10 cellular contexts compared by ENCODE assay signal in genomic region chr19:49921871-49922755, GRCh38. TPM values are rescaled to one million over a fixed set of nuclear protein-coding genes. Genes with fewer than 3 reads are reported as not detected.
A peak's percentile ranks its signal among the peaks of the same experiment; 100 is the strongest.
DNase-seq lines count a peak whose midpoint lies in the region; ATAC-seq and TF ChIP-seq lines count a peak whose summit lies in the region.
"Had no signal": no experiment of that assay in that cellular context is flagged by ENCODE, and none has a peak within 500 bp of the region (broad histone marks: within the 10 kb centered on the region; RNA-seq: fewer than 3 reads in every experiment).

No MANE protein-coding gene starts in this region.

- no peak for TF ChIP-seq CTCF in BJ (IDR thresholded peaks at IDR 0.05; ENCODE audit: insufficient read depth, low read depth, low read length)

- CTCF ChIA-PET in BJ (lab: Yijun Ruan, JAX) = interaction anchor here (1.5 kb wide), 1 partner anchor 11 kb away, joined by 8 read pairs; no protein-coding TSS in a partner anchor

- peaks cover 18% of the 10 kb centered on the region for H3K36me3 Mint-ChIP-seq in memory B cell

- H3K27ac Mint-ChIP-seq in memory B cell = peak overlapping the region; percentile 85

- H3K9me3 Mint-ChIP-seq in memory B cell = no peaks in the 10 kb centered on the region

- no peak overlapping the region for H3K4me3 ChIP-seq in BJ (ENCODE audit: low read depth, low read length)

- no peak overlapping the region for H3K4me3 Mint-ChIP-seq in memory B cell

- H3K4me1 Mint-ChIP-seq in memory B cell = peaks cover 30% of the 10 kb centered on the region

- POLR2A ChIA-PET in BJ (lab: Charles Lee) = no interaction called here

- H3K27me3 ChIP-seq in BJ (ENCODE audit: control insufficient read depth, insufficient read depth, low read length) = no peaks in the 10 kb centered on the region

- DNase-seq in BJ (ENCODE audit: low read depth) (peak; percentile 34), HS-5 (ENCODE audit: low read depth) (peak; percentile 43), amniotic stem cell (lab: John Stamatoyannopoulos, UW) (peak; percentile 3), memory B cell (ENCODE audit: low spot score in 2 of 2) (no peak), 8988T (no peak), DMS153 treated with DMSO at 0.1 percent for 48 hours (lab: John Stamatoyannopoulos, UW; ENCODE audit: unreplicated experiment) (no peak)
- DNase-seq in effector CD8-positive, alpha-beta T cell (lab: John Stamatoyannopoulos, UW) = no peak
- DNase-seq: NCI-H748 treated with DMSO at 0.1 percent for 48 hours; stimulated activated CD4-positive, alpha-beta T cell treated with anti-CD3 and anti-CD28 coated beads, Interleukin-4, amount 100 ng/mL, for 4 hours had no signal

- ATAC-seq in memory B cell (ENCODE audit: low read depth) (no peak), GM21717 (IDR thresholded peaks at IDR 0.05; ENCODE audit: unreplicated experiment) (no peak)

- H3K36me3 ChIP-seq in BJ (ENCODE audit: control insufficient read depth, insufficient read depth, low read length) = peaks cover 18% of the 10 kb centered on the region

- no peaks in the 10 kb centered on the region for H3K27me3 Mint-ChIP-seq in memory B cell

RNA-seq across cellular contexts. Expression of gene ATF5, which starts 6.9 kb away (rescaled TPM):
- 6.9 and 7.9 TPM in 2 replicates for polyA plus RNA-seq in BJ (2011; rRNA removed)
- polyA minus RNA-seq in BJ (2011; rRNA and poly(A)+ RNA removed) = 2.7 and 4.0 TPM in 2 replicates

RNA-seq across cellular contexts. Expression of gene NUP62, which starts 7.2 kb away (rescaled TPM):
- polyA plus RNA-seq in BJ (2011; rRNA removed) = 11.9 and 15.1 TPM in 2 replicates
- polyA minus RNA-seq in BJ (2011; rRNA and poly(A)+ RNA removed) = 11.8 and 12.3 TPM in 2 replicates

RNA-seq across cellular contexts. Expression of gene IL4I1, which starts 25.4 kb away (rescaled TPM):
- polyA plus RNA-seq in BJ (2011; rRNA removed) = 0.12 and 0.32 TPM in 2 replicates
- not detected in 2 replicates for polyA minus RNA-seq in BJ (2011; rRNA and poly(A)+ RNA removed)

RNA-seq across cellular contexts. Expression of gene SIGLEC11, which starts 38.9 kb away (rescaled TPM):
- not detected in 2 replicates for polyA plus RNA-seq in BJ (2011; rRNA removed)
- polyA minus RNA-seq in BJ (2011; rRNA and poly(A)+ RNA removed) = not detected in 2 replicates

RNA-seq across cellular contexts. Expression of gene TBC1D17, which starts 44.6 kb away (rescaled TPM):
- 17.6 and 26.7 TPM in 2 replicates for polyA plus RNA-seq in BJ (2011; rRNA removed)
- 20.6 and 23.7 TPM in 2 replicates for polyA minus RNA-seq in BJ (2011; rRNA and poly(A)+ RNA removed)

Comparison
In these comparisons a context has a peak if more than half of its experiments do, and no peak if none do; other contexts are left out.
1. DNase-seq: peak in BJ (single experiment), HS-5 (single experiment) and amniotic stem cell (single experiment); none in memory B cell (0 of 2), 8988T (single experiment), effector CD8-positive, alpha-beta T cell (single experiment) and DMS153 treated with DMSO at 0.1 percent for 48 hours (single experiment).